Comparison of ENCODE assay signal across 8 cellular contexts in genomic region chr7:43582503-43583423, GRCh38. TPM values are rescaled to one million over a fixed set of nuclear protein-coding genes. Genes with fewer than 3 reads are reported as not detected.
DNase-seq lines count a peak whose midpoint lies in the region; ATAC-seq, FAIRE-seq and TF ChIP-seq lines count a peak whose summit lies in the region.

STK17A (plus strand) TSS chr7:43583108; CDS start chr7:43583244, 136 bp downstream.

- intact Hi-C loops in left ventricle myocardium superior (cut with micrococcal nuclease), result loop anchor here (5.0 kb wide), 1 partner anchor 120 kb away; no protein-coding TSS in a partner anchor
- intact Hi-C loops in psoas muscle (cut with DNase I), result loop anchor here (1.0 to 10.0 kb wide), 7 partner anchors 65 to 256 kb away; no protein-coding TSS in a partner anchor

- WGBS in psoas muscle, 3 donors, result 0 to 1% (median 1%) methylated on average over 50 to 83 of the region's 83 CpGs

- DNase-seq in GM12891 (ENCODE audit: insufficient read length, low spot score), result peak; percentile 72
- peak; percentile 81 for DNase-seq in NCI-H1417 treated with DMSO at 0.1 percent for 48 hours (lab: John Stamatoyannopoulos, UW)
- DNase-seq in T-helper 1 cell, result peak; percentile 88 to 94 (median 91)
- peak; percentile 75 for DNase-seq in amniotic epithelial cell (ENCODE audit: low read depth)
- DNase-seq in left ventricle myocardium superior, result peak; percentile 94
- peak; percentile 92 to 95 for DNase-seq in psoas muscle
- peak; percentile 99 for DNase-seq in urothelium cell line (ENCODE audit: low spot score)

- H3K4me1 ChIP-seq in psoas muscle, result peaks cover 21% of the 10 kb centered on the region

- H3K27ac ChIP-seq in psoas muscle, result peak within 1 kb of the TSS; percentile 92

- ATAC-seq in HG02798 (IDR thresholded peaks at IDR 0.05; ENCODE audit: poor library complexity, unreplicated experiment) (peak; percentile 83), left ventricle myocardium superior (peak; percentile 96), psoas muscle (peak; percentile 92 to 97 (median 95))

- no peaks in the 10 kb centered on the region for H3K9me3 ChIP-seq in psoas muscle

- peak; percentile 92 for FAIRE-seq in GM12891 (lab: Jason Lieb, UNC)
- FAIRE-seq in urothelium cell line (lab: Jason Lieb, UNC), result peak; percentile 96

- H3K36me3 ChIP-seq in psoas muscle (ENCODE audit: insufficient read depth in 1 of 2, low read depth in 1 of 2), result no peaks in the 10 kb centered on the region

- peak within 1 kb of the TSS; percentile 81 for H3K4me3 ChIP-seq in psoas muscle

- peak; percentile 94 for TF ChIP-seq POLR2A in GM12891 (IDR thresholded peaks at IDR 0.05; ENCODE audit: low read depth, low read length)

- H3K27me3 ChIP-seq in psoas muscle (ENCODE audit: insufficient read depth in 3 of 3, low read length in 2 of 3), result no peaks in the 10 kb centered on the region

- peak; percentile 94 for TF ChIP-seq CTCF in psoas muscle (IDR thresholded peaks at IDR 0.05)

TF ChIP-seq in GM12891, 5 proteins besides CTCF, POLR2A, EP300 and RAD21:
- peak; percentile 97 for TF ChIP-seq POLR2AphosphoS5 (IDR thresholded peaks at IDR 0.05; ENCODE audit: low read depth, low read length)
- TF ChIP-seq POU2F2 (IDR thresholded peaks at IDR 0.05; ENCODE audit: low read depth, low read length), result peak; percentile 66
- no peak for TF ChIP-seq SPI1 (IDR thresholded peaks at IDR 0.05; ENCODE audit: low read depth, low read length)
- TF ChIP-seq TAF1 (IDR thresholded peaks at IDR 0.05; ENCODE audit: low read depth, low read length), result peak; percentile 95
- TF ChIP-seq PAX5 (IDR thresholded peaks at IDR 0.05; ENCODE audit: insufficient read depth, low read length, severe bottlenecking), result peak; percentile 37

RNA-seq across cellular contexts. Expression of gene STK17A, which starts in this region (rescaled TPM):
- 49.4 TPM for polyA plus RNA-seq in GM12891 (2012; ENCODE audit: low read depth, missing spikeins)
- 26.5 TPM for total RNA-seq in left ventricle myocardium superior
- total RNA-seq in psoas muscle, result 10 to 100 TPM; 16.5 to 39.8 (median 19.6) TPM
- 10 to 100 TPM; 21.4 to 47.5 (median 43.3) TPM for polyA plus RNA-seq in psoas muscle

Comparison
In these comparisons a context has a peak if more than half of its experiments do, and no peak if none do; other contexts are left out.
1. Peak in every context shown above with its lines: DNase-seq, ATAC-seq, H3K4me3 ChIP-seq and H3K27ac ChIP-seq.